Comparison of ENCODE assay signal across 16 cellular contexts in the genomic region with DNA sequence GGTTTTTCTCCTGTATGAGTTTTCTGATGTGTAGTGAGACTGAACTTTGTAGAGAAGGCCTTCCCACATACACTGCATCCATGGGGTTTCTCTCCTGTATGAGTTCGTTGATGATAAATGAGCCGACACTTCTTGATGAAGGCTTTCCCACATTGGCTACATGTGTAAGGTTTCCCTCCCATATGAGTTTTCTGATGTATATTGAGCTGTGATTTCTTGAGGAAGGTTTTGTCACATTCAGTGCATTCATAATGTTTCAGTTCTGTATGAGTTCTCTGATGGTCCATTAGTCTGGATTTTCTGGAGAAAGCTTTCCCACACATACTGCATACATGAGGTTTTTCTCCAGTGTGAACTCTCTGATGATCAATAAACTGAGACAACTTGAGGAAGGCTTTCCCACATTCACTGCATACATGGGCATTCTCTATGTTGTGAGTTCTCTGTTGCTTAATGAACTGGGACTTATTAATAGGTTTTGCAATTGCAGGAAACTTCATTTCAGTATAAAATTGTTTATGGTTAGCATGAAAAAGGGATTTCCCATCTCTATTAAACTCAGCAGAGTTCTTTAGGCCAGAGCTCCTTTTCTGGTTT. TPM values are rescaled to one million over a fixed set of nuclear protein-coding genes. Genes with fewer than 3 reads are reported as not detected.
DNase-seq lines count a peak whose midpoint lies in the region; TF ChIP-seq lines count a peak whose summit lies in the region.
"Had no signal": no experiment of that assay in that cellular context is flagged by ENCODE, and none has a peak within 500 bp of the region (broad histone marks: within the 10 kb centered on the region; RNA-seq: fewer than 3 reads in every experiment).

No MANE protein-coding gene starts in this region.

- H3K4me3 Mint-ChIP-seq in CD14-positive monocyte = no peak overlapping the region
- H3K4me3 Mint-ChIP-seq: activated CD4-positive, alpha-beta T cell treated with anti-CD3 and anti-CD28 coated beads, Interleukin-2, amount 10 ng/mL, durations not matched to agents 24 days and 14 days; stimulated activated memory B cell treated with anti-CD40 and anti-IgM and Interleukin-4, amounts not matched to agents 10 μg/mL and 1 μg/mL and 100 μg/mL, for 72 hours had no signal

- H3K4me3 ChIP-seq in HUES48 (ENCODE audit: low read depth, low read length) = peak overlapping the region; percentile 40; the same call in 1 of the 2 replicates
- H3K4me3 ChIP-seq in duodenal mucosa (ENCODE audit: low read depth in 1 of 2, low read length in 2 of 2) = peak overlapping the region; percentile 7 to 44
- H3K4me3 ChIP-seq: thyroid gland had no signal

- H3K27ac ChIP-seq in HUES48 (ENCODE audit: low read depth, low read length) = no peak overlapping the region
- no peak overlapping the region for H3K27ac ChIP-seq in duodenal mucosa (ENCODE audit: low read depth, low read length)
- H3K27ac ChIP-seq: HL-60, thyroid gland had no signal

- H3K9me3 ChIP-seq in HUES48 (ENCODE audit: control insufficient read depth, insufficient read depth, low read length) (peaks cover 81% of the 10 kb centered on the region), duodenal mucosa (ENCODE audit: control insufficient read depth in 1 of 2, low read length in 2 of 2) (peaks cover 75 to 84% of the 10 kb centered on the region in 2 donors)

- H3K27me3 Mint-ChIP-seq in CD14-positive monocyte (ENCODE audit: low read depth in 3 of 3) = peaks cover 0 to 2% (median 2%) of the 10 kb centered on the region in 3 donors
- H3K27me3 Mint-ChIP-seq: activated CD4-positive, alpha-beta T cell treated with anti-CD3 and anti-CD28 coated beads, Interleukin-2, amount 10 ng/mL, durations not matched to agents 24 days and 14 days; stimulated activated memory B cell treated with anti-CD40 and anti-IgM and Interleukin-4, amounts not matched to agents 10 μg/mL and 1 μg/mL and 100 μg/mL, for 72 hours had no signal

- H3K4me1 ChIP-seq in HUES48 (ENCODE audit: control insufficient read depth, insufficient read depth, low read length) (no peaks in the 10 kb centered on the region), duodenal mucosa (ENCODE audit: control insufficient read depth in 1 of 2, insufficient read depth in 2 of 2, low read length in 2 of 2) (no peaks in the 10 kb centered on the region)
- H3K4me1 ChIP-seq: thyroid gland had no signal

- H3K36me3 ChIP-seq in HUES48 (ENCODE audit: control insufficient read depth, insufficient read depth, low read length) = peaks cover 60% of the 10 kb centered on the region
- peaks cover 48 to 58% of the 10 kb centered on the region in 2 donors for H3K36me3 ChIP-seq in duodenal mucosa (ENCODE audit: control insufficient read depth in 1 of 2, insufficient read depth in 2 of 2, low read length in 2 of 2)

- no peaks in the 10 kb centered on the region for H3K27me3 ChIP-seq in HUES48 (ENCODE audit: control insufficient read depth, insufficient read depth, low read length)
- no peaks in the 10 kb centered on the region for H3K27me3 ChIP-seq in duodenal mucosa (ENCODE audit: control insufficient read depth in 1 of 2, insufficient read depth in 2 of 2, low read length in 2 of 2)
- H3K27me3 ChIP-seq: thyroid gland had no signal

- intact Hi-C loops in CD14-positive monocyte (cut with micrococcal nuclease) = no loop called here

- H3K36me3 Mint-ChIP-seq in CD14-positive monocyte = peaks cover 49 to 55% of the 10 kb centered on the region in 2 donors

- no peak overlapping the region for H3K9ac ChIP-seq in HUES48 (ENCODE audit: low read depth, low read length)
- no peak overlapping the region for H3K9ac ChIP-seq in duodenal mucosa (ENCODE audit: low read depth in 1 of 2, low read length in 2 of 2)

- TF ChIP-seq CTCF in CD14-positive monocyte (IDR thresholded peaks at IDR 0.05) = no peak

- H3K9me3 Mint-ChIP-seq in CD14-positive monocyte = peaks cover 61 to 100% (median 96%) of the 10 kb centered on the region in 7 donors

- no peaks in the 10 kb centered on the region for H3K4me1 Mint-ChIP-seq in CD14-positive monocyte
- H3K4me1 Mint-ChIP-seq: activated CD4-positive, alpha-beta T cell treated with anti-CD3 and anti-CD28 coated beads, Interleukin-2, amount 10 ng/mL, durations not matched to agents 24 days and 14 days; stimulated activated memory B cell treated with anti-CD40 and anti-IgM and Interleukin-4, amounts not matched to agents 10 μg/mL and 1 μg/mL and 100 μg/mL, for 72 hours had no signal

- H3K27ac Mint-ChIP-seq in CD14-positive monocyte = no peak overlapping the region
- H3K27ac Mint-ChIP-seq: activated CD4-positive, alpha-beta T cell treated with anti-CD3 and anti-CD28 coated beads, Interleukin-2, amount 10 ng/mL, durations not matched to agents 24 days and 14 days; stimulated activated memory B cell treated with anti-CD40 and anti-IgM and Interleukin-4, amounts not matched to agents 10 μg/mL and 1 μg/mL and 100 μg/mL, for 72 hours had no signal

- DNase-seq in renal cortical epithelial cell (ENCODE audit: low read depth) (peak; percentile 2), dermis blood vessel endothelial cell (no peak), CD14-positive monocyte (ENCODE audit: low spot score) (no peak)
- DNase-seq in activated T-cell treated with anti-CD3 and anti-CD28 coated beads, Interleukin-2, amount 50 U/mL, for 48 hours = no peak
- DNase-seq: activated CD4-positive, alpha-beta T cell treated with anti-CD3 and anti-CD28 coated beads, Interleukin-2, amount 10 ng/mL, durations not matched to agents 24 days and 14 days; activated CD8-positive, alpha-beta memory T cell treated with anti-CD3 and anti-CD28 coated beads, Interleukin-2, amount 50 U/mL, for 4 hours; activated gamma-delta T cell treated with Interleukin-2 at 50 U/mL for 16 hours; anterior cingulate cortex; GF-D8; left cardiac atrium; NCI-H187; thyroid gland had no signal

RNA-seq across cellular contexts. Expression of a gene that starts 7.5 kb away (rescaled TPM):
- total RNA-seq in renal cortical epithelial cell (14.4 and 15.6 TPM in 2 replicates), dermis blood vessel endothelial cell (11.2 and 14.8 TPM in 2 replicates)
- 1 to 10 TPM; 9.1 to 9.9 TPM for polyA plus RNA-seq in CD14-positive monocyte

RNA-seq across cellular contexts. Expression of a gene that starts 13.9 kb away (rescaled TPM):
- total RNA-seq in renal cortical epithelial cell (5.4 and 20.6 TPM in 2 replicates), dermis blood vessel endothelial cell (11.9 and 12.9 TPM in 2 replicates)
- 1 to 10 TPM; 1.8 to 2.4 TPM for polyA plus RNA-seq in CD14-positive monocyte

RNA-seq across cellular contexts. Expression of a gene that starts 34.0 kb away (rescaled TPM):
- total RNA-seq in renal cortical epithelial cell (11.6 and 15.8 TPM in 2 replicates), dermis blood vessel endothelial cell (9.9 and 10.1 TPM in 2 replicates)
- polyA plus RNA-seq in CD14-positive monocyte = 1 to 10 TPM; 1.0 to 3.1 TPM

RNA-seq across cellular contexts. Expression of a gene that starts 54.5 kb away (rescaled TPM):
- total RNA-seq in renal cortical epithelial cell = 6.6 and 18.1 TPM in 2 replicates
- total RNA-seq in dermis blood vessel endothelial cell = 6.5 and 10.0 TPM in 2 replicates
- 1 to 10 TPM; 1.1 to 1.2 TPM for polyA plus RNA-seq in CD14-positive monocyte
